10 cellular contexts compared by ENCODE assay signal in genomic region chr3:125936210-125936815, GRCh38. TPM values are rescaled to one million over a fixed set of nuclear protein-coding genes. Genes with fewer than 3 reads are reported as not detected.
DNase-seq lines count a peak whose midpoint lies in the region; ATAC-seq and TF ChIP-seq lines count a peak whose summit lies in the region.
"Not testable (repeated sequence)": the region's sequence is repeated elsewhere in the genome, so short reads cannot be mapped to it uniquely, and the experiment has no call there.
"Had no signal": no experiment of that assay in that cellular context is flagged by ENCODE, and none has a peak within 500 bp of the region (broad histone marks: within the 10 kb centered on the region; RNA-seq: fewer than 3 reads in every experiment).

No MANE protein-coding gene starts in this region.

- H2BK5ac ChIP-seq in H9 (ENCODE audit: insufficient read length, low read length); mesenchymal stem cell (ENCODE audit: low read depth, low read length, poor library complexity, severe bottlenecking): not testable (repeated sequence)

- not testable (repeated sequence) for BruUV-seq in MCF 10A (replicated peaks; lab: Mats Ljungman, UMichigan)

- H3K79me1 ChIP-seq in H9 (ENCODE audit: insufficient read depth, low read depth, low read length, poor library complexity, severe bottlenecking); mesenchymal stem cell (replicated peaks; ENCODE audit: low read length, poor library complexity, severe bottlenecking): not testable (repeated sequence)

- H3K23ac ChIP-seq in H9 (ENCODE audit: insufficient read length, low read depth, low read length); mesenchymal stem cell (ENCODE audit: low read length in 2 of 2): not testable (repeated sequence)

- not testable (repeated sequence) for H3K27me3 Mint-ChIP-seq in H9 (ENCODE audit: low read depth); MCF 10A (ENCODE audit: insufficient read depth, unreplicated experiment)

- H4K5ac ChIP-seq in H9 (ENCODE audit: insufficient read length, low read depth, low read length) = not testable (repeated sequence)

- ATAC-seq in Right ventricle myocardium superior (ENCODE audit: poor library complexity) = peak; percentile 92

- not testable (repeated sequence) for H4K91ac ChIP-seq in H9 (ENCODE audit: insufficient read length, low read depth, low read length); mesenchymal stem cell (ENCODE audit: low read length)

- not testable (repeated sequence) for H3K36me3 Mint-ChIP-seq in H9 (ENCODE audit: insufficient read depth in 1 of 3, low read depth in 3 of 3); MCF 10A (ENCODE audit: insufficient read depth, unreplicated experiment)

- H3T11ph ChIP-seq in H9 (ENCODE audit: low read length) = not testable (repeated sequence)

- not testable (repeated sequence) for H2AFZ ChIP-seq in H9 (ENCODE audit: low read length); mesenchymal stem cell (ENCODE audit: low read depth, low read length); smooth muscle cell (ENCODE audit: low read depth)

- not testable (repeated sequence) for H3K4ac ChIP-seq in H9 (ENCODE audit: low read depth, low read length); mesenchymal stem cell (ENCODE audit: low read depth in 1 of 2, low read length in 2 of 2)

- H2BK120ac ChIP-seq in H9 (ENCODE audit: low read depth, low read length, poor library complexity, severe bottlenecking); mesenchymal stem cell (ENCODE audit: low read depth, low read length): not testable (repeated sequence)

- CTCF ChIA-PET in BJ (lab: Yijun Ruan, JAX) (interaction anchor here (1.1 to 2.5 kb wide), 3 partner anchors 12 to 170 kb away, joined by 3 to 14 read pairs (median 9); no protein-coding TSS in a partner anchor), MCF 10A (lab: Yijun Ruan, JAX) (interaction anchor here (0.6 kb wide), 1 partner anchor 55 kb away, joined by 3 read pairs; no protein-coding TSS in a partner anchor)

- H3K23me2 ChIP-seq in H9 (ENCODE audit: insufficient read length, low read depth, low read length, poor library complexity, severe bottlenecking) = not testable (repeated sequence)

- H3K14ac ChIP-seq in H9 (ENCODE audit: insufficient read depth, low read length); mesenchymal stem cell (ENCODE audit: low read length in 2 of 2): not testable (repeated sequence)

- not testable (repeated sequence) for H3F3A ChIP-seq in smooth muscle cell (ENCODE audit: low read depth)

- H2BK15ac ChIP-seq in H9 (ENCODE audit: low read depth, low read length); mesenchymal stem cell (ENCODE audit: low read depth, poor library complexity, severe bottlenecking): not testable (repeated sequence)

- H3K18ac ChIP-seq in H9 (ENCODE audit: insufficient read length, low read depth, low read length); mesenchymal stem cell (ENCODE audit: low read depth in 1 of 2, low read length in 2 of 2): not testable (repeated sequence)

- intact Hi-C loops in MCF 10A (cut with micrococcal nuclease); Right ventricle myocardium superior (cut with DNase I): not testable (repeated sequence)

- H2AK5ac ChIP-seq in H9 (ENCODE audit: insufficient read length, low read length); mesenchymal stem cell (ENCODE audit: low read length, severe bottlenecking): not testable (repeated sequence)

- not testable (repeated sequence) for H3K9me3 Mint-ChIP-seq in H9; MCF 10A (ENCODE audit: unreplicated experiment)

- H3K4me1 Mint-ChIP-seq in H9 = peaks cover 9 to 11% of the 10 kb centered on the region in 2 experiments
- H3K4me1 Mint-ChIP-seq in MCF 10A (ENCODE audit: insufficient read depth, unreplicated experiment) = peaks cover 15% of the 10 kb centered on the region

- TF ChIP-seq CTCF in BJ (IDR thresholded peaks at IDR 0.05; ENCODE audit: insufficient read depth, low read depth, low read length) (peak; percentile 43), H9 (conservative IDR thresholded peaks at IDR 0.05) (peak; percentile 54), MCF 10A (IDR thresholded peaks at IDR 0.05; ENCODE audit: unreplicated experiment) (peak; percentile 16), smooth muscle cell (IDR thresholded peaks at IDR 0.05; ENCODE audit: borderline replicate concordance, insufficient read depth, poor library complexity, severe bottlenecking) (peak; percentile 32)

- peak overlapping the region in 2 of 3 experiments; percentile 21 to 82; a peak in 4 of 7 replicates for H3K27ac Mint-ChIP-seq in H9
- not testable (repeated sequence) for H3K27ac Mint-ChIP-seq in MCF 10A (ENCODE audit: low read depth, unreplicated experiment)

- H2BK12ac ChIP-seq in H9 (ENCODE audit: insufficient read length, low read depth, low read length); mesenchymal stem cell (ENCODE audit: low read length in 2 of 2): not testable (repeated sequence)

- H2BK20ac ChIP-seq in H9 (ENCODE audit: low read depth, low read length, poor library complexity, severe bottlenecking) = not testable (repeated sequence)

- H4K20me1 ChIP-seq in H9 (ENCODE audit: control insufficient read depth, insufficient read depth, insufficient read length); smooth muscle cell (ENCODE audit: low read depth): not testable (repeated sequence)

- not testable (repeated sequence) for H3K4me3 ChIP-seq in BJ (ENCODE audit: low read depth, low read length); mesenchymal stem cell (ENCODE audit: insufficient read depth in 1 of 2, low read depth in 1 of 2, low read length in 2 of 2); smooth muscle cell

- not testable (repeated sequence) for H3K27me3 ChIP-seq in BJ (ENCODE audit: control insufficient read depth, insufficient read depth, low read length); H9 (ENCODE audit: insufficient read depth, low read length); mesenchymal stem cell (ENCODE audit: control insufficient read depth in 1 of 2, insufficient read depth in 1 of 2, low read length in 2 of 2); smooth muscle cell (ENCODE audit: low read depth)

- not testable (repeated sequence) for H4K8ac ChIP-seq in H9 (replicated peaks; ENCODE audit: insufficient read length, low read depth, low read length); mesenchymal stem cell (ENCODE audit: low read length)

- H3K27ac ChIP-seq in H9 (ENCODE audit: insufficient read length, low read depth, low read length); mesenchymal stem cell (ENCODE audit: low read length, poor library complexity, severe bottlenecking); smooth muscle cell (ENCODE audit: low read depth): not testable (repeated sequence)

- not testable (repeated sequence) for H3K56ac ChIP-seq in H9 (ENCODE audit: insufficient read length, low read depth, low read length)

- not testable (repeated sequence) for H3K9me3 ChIP-seq in H9 (ENCODE audit: control insufficient read depth, low read depth, low read length); mesenchymal stem cell (ENCODE audit: control insufficient read depth, low read length); smooth muscle cell (replicated peaks; ENCODE audit: low read depth)

- no CpG with 5 or more reads among the region's 13 CpGs for WGBS in H9 (ENCODE audit: extremely low coverage, insufficient read length, low lambda C conversion rate)
- 90% methylated on average over 12 of the region's 13 CpGs for WGBS in mesenchymal stem cell
- WGBS in smooth muscle cell (ENCODE audit: low lambda C conversion rate) = 87% methylated on average over 10 of the region's 13 CpGs

- POLR2A ChIA-PET in BJ (lab: Charles Lee); MCF 10A (lab: Yijun Ruan, JAX): not testable (repeated sequence)

- H3K9ac ChIP-seq in H9 (ENCODE audit: extremely low read depth, insufficient read length, low read length); mesenchymal stem cell (ENCODE audit: low read length); smooth muscle cell (ENCODE audit: low read depth): not testable (repeated sequence)

- not testable (repeated sequence) for DNase-seq in BJ (ENCODE audit: low read depth); Right ventricle myocardium superior; smooth muscle cell (lab: John Stamatoyannopoulos, UW; ENCODE audit: unreplicated experiment)
- DNase-seq in H9 (peak; percentile 68), NCI-H2029 treated with DMSO at 0.1 percent for 48 hours (lab: John Stamatoyannopoulos, UW) (peak; percentile 4), SK-N-DZ (ENCODE audit: low spot score) (peak; percentile 15), MCF 10A (ENCODE audit: unreplicated experiment) (peak; percentile 12), mesenchymal stem cell (peak; percentile 24)

- not testable (repeated sequence) for H3K79me2 ChIP-seq in H9 (ENCODE audit: insufficient read depth, low read length); smooth muscle cell (ENCODE audit: low read depth)

- peak overlapping the region; percentile 4 to 41; a peak in 4 of 5 replicates for H3K4me3 Mint-ChIP-seq in H9
- not testable (repeated sequence) for H3K4me3 Mint-ChIP-seq in MCF 10A (ENCODE audit: unreplicated experiment)

- H3K36me3 ChIP-seq in BJ (ENCODE audit: control insufficient read depth, insufficient read depth, low read length); mesenchymal stem cell (ENCODE audit: control insufficient read depth in 1 of 2, insufficient read depth in 2 of 2, low read depth in 1 of 2, low read length in 2 of 2); smooth muscle cell (ENCODE audit: low read depth): not testable (repeated sequence)

- not testable (repeated sequence) for H3K4me1 ChIP-seq in H9 (ENCODE audit: insufficient read depth, low read length); mesenchymal stem cell (ENCODE audit: control insufficient read depth, insufficient read depth, low read depth, low read length); smooth muscle cell (ENCODE audit: low read depth)

- H3K4me2 ChIP-seq in H9 (ENCODE audit: insufficient read depth, insufficient read length, low read length); mesenchymal stem cell (ENCODE audit: low read length, poor library complexity, severe bottlenecking); smooth muscle cell: not testable (repeated sequence)

RNA-seq across cellular contexts. Expression of gene ROPN1B, which starts 32.7 kb away (rescaled TPM):
- polyA plus RNA-seq in BJ (2011; rRNA removed) (not detected in 2 replicates), smooth muscle cell (not detected in 2 replicates)
- not detected in 2 replicates for polyA minus RNA-seq in BJ (2011; rRNA and poly(A)+ RNA removed)
- total RNA-seq in H9 (2021) (not detected in 2 replicates), MCF 10A (2022) (not detected in 2 replicates), Right ventricle myocardium superior (4.6 TPM), smooth muscle cell (not detected in 2 replicates)
- not detected in 2 replicates for polyA plus RNA-seq in SK-N-DZ (2014; cell fraction: cytosol; rRNA removed)
- polyA plus RNA-seq in SK-N-DZ (2014; cell fraction: nucleus; rRNA removed) = not detected in 2 replicates
- polyA plus RNA-seq in mesenchymal stem cell (2013, experiment 1 of 2) = not detected
- not detected for polyA plus RNA-seq in mesenchymal stem cell (2013, experiment 2 of 2)
- total RNA-seq: CD8-positive, alpha-beta T cell; mesothelial cell of epicardium had no signal
